Comparison of ENCODE assay signal across 24 cellular contexts in the genomic region with DNA sequence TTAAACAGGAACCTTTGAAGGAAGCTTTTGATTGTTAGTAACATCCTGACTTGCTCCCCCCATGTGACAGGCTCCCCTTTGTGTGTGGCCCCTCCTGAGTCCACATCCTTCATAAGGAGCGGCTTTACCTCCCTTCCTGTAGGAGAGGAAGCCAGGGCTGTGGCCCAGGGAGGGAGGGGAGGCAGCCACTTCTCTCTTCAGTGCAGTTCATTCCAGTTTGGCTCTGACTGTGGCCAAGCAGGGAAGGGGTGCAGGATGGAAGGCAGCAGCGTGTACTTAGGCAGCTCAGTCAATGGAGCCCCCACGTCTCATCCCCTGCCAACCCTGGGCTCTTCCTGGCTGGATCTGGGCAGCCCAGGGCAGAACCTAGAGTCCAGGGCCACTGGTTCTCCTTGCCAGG.
DNase-seq lines count a peak whose midpoint lies in the region; ATAC-seq and TF ChIP-seq lines count a peak whose summit lies in the region.
"Had no signal": no experiment of that assay in that cellular context is flagged by ENCODE, and none has a peak within 500 bp of the region (broad histone marks: within the 10 kb centered on the region; RNA-seq: fewer than 3 reads in every experiment).

No MANE protein-coding gene starts in this region.

- intact Hi-C loops in activated B cell treated with CpG ODN at 0.5 μM for 24 hours (cut with micrococcal nuclease), result loop anchor here (5.0 kb wide), 1 partner anchor 248 kb away; no protein-coding TSS in a partner anchor
- intact Hi-C loops in left ventricle myocardium superior (cut with micrococcal nuclease), result no loop called here
- intact Hi-C loops in adrenal gland (cut with DNase I), result no loop called here

- CTCF ChIA-PET in activated B cell treated with CpG ODN at 0.5 μM for 24 hours (lab: Charles Lee), result no interaction called here
- CTCF ChIA-PET in activated CD4-positive, alpha-beta memory T cell treated with anti-CD3 and anti-CD28 coated beads, Interleukin-2, amount 10 ng/mL, durations not matched to agents 7 days and 5 days (lab: Charles Lee), result no interaction called here

- no peaks in the 10 kb centered on the region for H3K27me3 Mint-ChIP-seq in activated B cell treated with CpG ODN at 0.5 μM for 24 hours
- peaks cover 5% of the 10 kb centered on the region for H3K27me3 Mint-ChIP-seq in activated CD4-positive, alpha-beta memory T cell treated with anti-CD3 and anti-CD28 coated beads, Interleukin-2, amount 10 ng/mL, durations not matched to agents 7 days and 5 days
- H3K27me3 Mint-ChIP-seq: activated naive CD4-positive, alpha-beta T cell treated with anti-CD3 and anti-CD28 coated beads, Interleukin-2, amount 50 U/mL, for 24 hours had no signal

- ATAC-seq in activated B cell treated with CpG ODN at 0.5 μM for 24 hours (ENCODE audit: low read depth) (no peak), left ventricle myocardium superior (peak; percentile 24), GM21526 (IDR thresholded peaks at IDR 0.05; ENCODE audit: low FRiP score, unreplicated experiment) (no peak)
- ATAC-seq: HCT116, left colon, mucosa of descending colon, sciatic nerve had no signal

- H3K27me3 ChIP-seq in adrenal gland, result no peaks in the 10 kb centered on the region

- TF ChIP-seq CTCF in activated B cell treated with CpG ODN at 0.5 μM for 24 hours (IDR thresholded peaks at IDR 0.05) (no peak), adrenal gland (IDR thresholded peaks at IDR 0.05) (no peak)

- peak; percentile 8 for DNase-seq in CD1c-positive myeloid dendritic cell (ENCODE audit: extremely low spot score)
- DNase-seq in activated B cell treated with CpG ODN at 0.5 μM for 24 hours, result no peak
- DNase-seq in left ventricle myocardium superior, result peak; percentile 50
- DNase-seq in SIG-M5 (lab: John Stamatoyannopoulos, UW), result no peak
- DNase-seq in adrenal gland, result no peak
- DNase-seq in activated CD4-positive, alpha-beta memory T cell treated with anti-CD3 and anti-CD28 coated beads, Interleukin-2, amount 10 ng/mL, durations not matched to agents 7 days and 5 days, result no peak
- DNase-seq: aorta; central memory CD4-positive, alpha-beta T cell; DND-41; left colon; mucosa of descending colon; NCI-H1092; NCI-H187 treated with DMSO at 0.1 percent for 48 hours; NCI-H2227 treated with DMSO at 0.1 percent for 48 hours; SK-N-SH had no signal

- peaks cover 0 to 15% of the 10 kb centered on the region in 2 donors for H3K4me1 ChIP-seq in adrenal gland (replicated peaks in 1 of 2)
- H3K4me1 ChIP-seq: parathyroid adenoma had no signal

- H3K9me3 ChIP-seq in adrenal gland (replicated peaks in 1 of 3), result no peaks in the 10 kb centered on the region
- H3K9me3 ChIP-seq: mucosa of descending colon, SK-N-SH had no signal

- H3K27ac ChIP-seq in skin epidermis (peak overlapping the region in 11 of 21 experiments; percentile 9 to 88 (median 47)), adrenal gland (no peak overlapping the region)
- H3K27ac ChIP-seq: parathyroid adenoma, WERI-Rb-1 had no signal

- H3K36me3 ChIP-seq in adrenal gland (replicated peaks in 1 of 2), result no peaks in the 10 kb centered on the region
- H3K36me3 ChIP-seq: WERI-Rb-1 had no signal

- no peak overlapping the region for H3K4me3 Mint-ChIP-seq in activated B cell treated with CpG ODN at 0.5 μM for 24 hours
- H3K4me3 Mint-ChIP-seq in activated CD4-positive, alpha-beta memory T cell treated with anti-CD3 and anti-CD28 coated beads, Interleukin-2, amount 10 ng/mL, durations not matched to agents 7 days and 5 days, result no peak overlapping the region
- H3K4me3 Mint-ChIP-seq: activated naive CD4-positive, alpha-beta T cell treated with anti-CD3 and anti-CD28 coated beads, Interleukin-2, amount 50 U/mL, for 24 hours; nephron; T-helper 2 cell treated with Interferon-gamma antibody and Interleukin-4, amounts not matched to agents 5 μg/mL and 100 μg/mL, for 36 hours had no signal

- H3K36me3 Mint-ChIP-seq in activated B cell treated with CpG ODN at 0.5 μM for 24 hours (ENCODE audit: low read depth), result no peaks in the 10 kb centered on the region
- H3K36me3 Mint-ChIP-seq in activated CD4-positive, alpha-beta memory T cell treated with anti-CD3 and anti-CD28 coated beads, Interleukin-2, amount 10 ng/mL, durations not matched to agents 7 days and 5 days (ENCODE audit: low read depth), result no peaks in the 10 kb centered on the region
- H3K36me3 Mint-ChIP-seq: activated naive CD4-positive, alpha-beta T cell treated with anti-CD3 and anti-CD28 coated beads, Interleukin-2, amount 50 U/mL, for 24 hours had no signal

- H3K4me3 ChIP-seq in skin epidermis (no peak overlapping the region), adrenal gland (no peak overlapping the region)
- H3K4me3 ChIP-seq: mucosa of descending colon had no signal

- peaks cover 91% of the 10 kb centered on the region for H3K4me1 Mint-ChIP-seq in activated B cell treated with CpG ODN at 0.5 μM for 24 hours
- H3K4me1 Mint-ChIP-seq in activated CD4-positive, alpha-beta memory T cell treated with anti-CD3 and anti-CD28 coated beads, Interleukin-2, amount 10 ng/mL, durations not matched to agents 7 days and 5 days, result peaks cover 3% of the 10 kb centered on the region
- H3K4me1 Mint-ChIP-seq: activated naive CD4-positive, alpha-beta T cell treated with anti-CD3 and anti-CD28 coated beads, Interleukin-2, amount 50 U/mL, for 24 hours had no signal

- POLR2A ChIA-PET in activated B cell treated with CpG ODN at 0.5 μM for 24 hours (lab: Charles Lee), result interaction anchor here (0.6 to 1.8 kb wide), 2 partner anchors 44 to 294 kb away, joined by 3 to 4 read pairs; no protein-coding TSS in a partner anchor
- POLR2A ChIA-PET in activated CD4-positive, alpha-beta memory T cell treated with anti-CD3 and anti-CD28 coated beads, Interleukin-2, amount 10 ng/mL, durations not matched to agents 7 days and 5 days (lab: Charles Lee), result no interaction called here

- TF ChIP-seq POLR2A in adrenal gland (IDR thresholded peaks at IDR 0.05), result no peak

- H3K27ac Mint-ChIP-seq in activated B cell treated with CpG ODN at 0.5 μM for 24 hours, result peak overlapping the region; percentile 21
- no peak overlapping the region for H3K27ac Mint-ChIP-seq in activated CD4-positive, alpha-beta memory T cell treated with anti-CD3 and anti-CD28 coated beads, Interleukin-2, amount 10 ng/mL, durations not matched to agents 7 days and 5 days
- H3K27ac Mint-ChIP-seq: activated naive CD4-positive, alpha-beta T cell treated with anti-CD3 and anti-CD28 coated beads, Interleukin-2, amount 50 U/mL, for 24 hours; nephron; T-helper 2 cell treated with Interferon-gamma antibody and Interleukin-4, amounts not matched to agents 5 μg/mL and 100 μg/mL, for 36 hours had no signal

- 47 to 67% (median 57%) methylated on average over 2 to 3 of the region's 3 CpGs for WGBS in adrenal gland, 4 donors

- H3K9me3 Mint-ChIP-seq in activated B cell treated with CpG ODN at 0.5 μM for 24 hours, result no peaks in the 10 kb centered on the region
- H3K9me3 Mint-ChIP-seq in activated CD4-positive, alpha-beta memory T cell treated with anti-CD3 and anti-CD28 coated beads, Interleukin-2, amount 10 ng/mL, durations not matched to agents 7 days and 5 days, result no peaks in the 10 kb centered on the region
- H3K9me3 Mint-ChIP-seq: activated naive CD4-positive, alpha-beta T cell treated with anti-CD3 and anti-CD28 coated beads, Interleukin-2, amount 50 U/mL, for 24 hours; nephron; T-helper 2 cell treated with Interferon-gamma antibody and Interleukin-4, amounts not matched to agents 5 μg/mL and 100 μg/mL, for 36 hours had no signal

Comparison
In these comparisons a context has a peak if more than half of its experiments do, and no peak if none do; other contexts are left out.
1. DNase-seq: peak in CD1c-positive myeloid dendritic cell (single experiment) and left ventricle myocardium superior (single experiment); none in activated B cell treated with CpG ODN at 0.5 μM for 24 hours (single experiment), SIG-M5 (single experiment), adrenal gland (0 of 7) and activated CD4-positive, alpha-beta memory T cell treated with anti-CD3 and anti-CD28 coated beads, Interleukin-2, amount 10 ng/mL, durations not matched to agents 7 days and 5 days (single experiment).
2. H3K27ac ChIP-seq: peak in skin epidermis (11 of 21); none in adrenal gland (0 of 5).